ENCODE assay signal across 36 cellular contexts in the genomic region with DNA sequence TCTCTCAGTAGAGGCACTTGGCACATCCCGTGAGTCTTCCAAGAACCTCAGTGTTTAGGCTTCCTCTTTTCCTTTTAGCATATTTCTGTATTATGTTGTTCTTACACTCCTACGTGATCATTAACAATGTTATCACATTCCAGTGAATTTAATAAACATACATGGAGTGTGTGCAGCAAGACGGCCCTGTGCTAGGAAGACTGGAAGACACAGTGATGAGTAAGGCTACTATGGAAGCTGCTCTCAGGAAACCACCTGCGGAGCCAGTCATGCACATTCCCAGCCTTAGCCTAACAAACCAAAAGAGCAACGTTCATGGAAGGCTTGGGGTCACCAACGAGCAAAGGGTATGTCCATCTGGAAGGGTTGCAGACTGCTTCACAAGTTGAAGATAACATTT.
"Had no signal": no experiment of that assay in that cellular context is flagged by ENCODE, and none has a peak within 500 bp of the region (broad histone marks: within the 10 kb centered on the region; RNA-seq: fewer than 3 reads in every experiment).

No MANE protein-coding gene starts in this region.

- H3K27ac Mint-ChIP-seq: activated naive CD4-positive, alpha-beta T cell treated with anti-CD3 and anti-CD28 coated beads for 36 hours; activated naive CD8-positive, alpha-beta T cell treated with anti-CD3 and anti-CD28 coated beads for 36 hours; natural killer cell; progenitor cell of endocrine pancreas; T-helper 1 cell treated with Interleukin-12 subunit alpha and Interleukin-12 subunit beta and Interleukin-4 antibody, amounts not matched to agents 30 μg/mL and 1 μg/mL, for 36 hours; type B pancreatic cell had no signal

- H3K9me2 ChIP-seq: SK-N-SH had no signal

- DNase-seq: activated CD4-positive, alpha-beta T cell treated with anti-CD3 and anti-CD28 coated beads for 4 hours; activated CD4-positive, alpha-beta T cell treated with anti-CD3 and anti-CD28 coated beads, Interleukin-2, amount 50 U/mL, for 4 hours; activated CD8-positive, alpha-beta memory T cell treated with anti-CD3 and anti-CD28 coated beads for 24 hours; activated effector memory CD4-positive, alpha-beta T cell treated with anti-CD3 and anti-CD28 coated beads, Interleukin-2, amount 50 U/mL, for 16 hours; activated naive CD4-positive, alpha-beta T cell treated with anti-CD3 and anti-CD28 coated beads for 36 hours; activated naive CD8-positive, alpha-beta T cell treated with anti-CD3 and anti-CD28 coated beads for 36 hours; adrenal gland; dermis blood vessel endothelial cell; effector CD4-positive, alpha-beta T cell; head of caudate nucleus; hypothalamus; immature natural killer cell; left lung; lower lobe of right lung; mesendoderm; natural killer cell; ovary; retina; SK-N-SH; stimulated activated CD4-positive, alpha-beta T cell treated with anti-CD3 and anti-CD28 coated beads, Interleukin-12 subunit alpha, Interleukin-12 subunit beta, amount 100 ng/mL, for 4 hours; stimulated activated CD4-positive, alpha-beta T cell treated with anti-CD3 and anti-CD28 coated beads, Interleukin-4, amount 100 ng/mL, for 1 hour; stimulated activated naive CD8-positive, alpha-beta T cell treated with anti-CD3 and anti-CD28 coated beads, Interleukin-15, Interleukin-2, amounts not matched to agents 100 U/mL and 50 U/mL, for 24 hours; SW 1271; T-helper 9 cell had no signal

- H3K9ac ChIP-seq: SK-N-SH had no signal

- H3K36me3 ChIP-seq: adrenal gland, ascending aorta, breast epithelium, left lung, lower lobe of right lung, neutrophil, ovary, thoracic aorta had no signal

- H3K36me3 Mint-ChIP-seq: activated naive CD8-positive, alpha-beta T cell treated with anti-CD3 and anti-CD28 coated beads for 36 hours; immature natural killer cell; natural killer cell; type B pancreatic cell had no signal

- H3K4me3 ChIP-seq: adrenal gland, ascending aorta, breast epithelium, left lung, lower lobe of right lung, ovary, skin epidermis, thoracic aorta had no signal

- H3K4me3 Mint-ChIP-seq: activated naive CD4-positive, alpha-beta T cell treated with anti-CD3 and anti-CD28 coated beads for 36 hours; activated naive CD8-positive, alpha-beta T cell treated with anti-CD3 and anti-CD28 coated beads for 36 hours; central memory CD8-positive, alpha-beta T cell; immature natural killer cell; natural killer cell; T-helper 1 cell treated with Interleukin-12 subunit alpha and Interleukin-12 subunit beta and Interleukin-4 antibody, amounts not matched to agents 30 μg/mL and 1 μg/mL, for 36 hours; type B pancreatic cell had no signal

- H3K9me3 ChIP-seq: adrenal gland, ascending aorta, breast epithelium, left lung, lower lobe of right lung, neutrophil, ovary, SK-N-SH, thoracic aorta had no signal

- H3K27me3 ChIP-seq: adrenal gland, ascending aorta, breast epithelium, left lung, neutrophil, ovary had no signal

- H3K4me1 Mint-ChIP-seq: activated naive CD8-positive, alpha-beta T cell treated with anti-CD3 and anti-CD28 coated beads for 36 hours; central memory CD8-positive, alpha-beta T cell; immature natural killer cell; natural killer cell had no signal

- H3K4me1 ChIP-seq: ascending aorta, breast epithelium, left lung, lower lobe of right lung had no signal

- H3K27ac ChIP-seq: adrenal gland, ascending aorta, breast epithelium, epithelial cell of prostate, left lung, lower lobe of right lung, neutrophil, ovary, skin epidermis, thoracic aorta, VCaP had no signal

- H3K27me3 Mint-ChIP-seq: progenitor cell of endocrine pancreas had no signal

- H3K4me2 ChIP-seq: SK-N-SH had no signal

- ATAC-seq: left lung; lower lobe of right lung; natural killer cell; sciatic nerve; stimulated activated naive CD8-positive, alpha-beta T cell treated with anti-CD3 and anti-CD28 coated beads, Interleukin-15, Interleukin-2, amounts not matched to agents 100 U/mL and 50 U/mL, for 24 hours had no signal

- H3K9me3 Mint-ChIP-seq: activated naive CD4-positive, alpha-beta T cell treated with anti-CD3 and anti-CD28 coated beads for 36 hours; natural killer cell; T-helper 1 cell treated with Interleukin-12 subunit alpha and Interleukin-12 subunit beta and Interleukin-4 antibody, amounts not matched to agents 30 μg/mL and 1 μg/mL, for 36 hours had no signal
